21 cellular contexts compared by ENCODE assay signal in the genomic region with DNA sequence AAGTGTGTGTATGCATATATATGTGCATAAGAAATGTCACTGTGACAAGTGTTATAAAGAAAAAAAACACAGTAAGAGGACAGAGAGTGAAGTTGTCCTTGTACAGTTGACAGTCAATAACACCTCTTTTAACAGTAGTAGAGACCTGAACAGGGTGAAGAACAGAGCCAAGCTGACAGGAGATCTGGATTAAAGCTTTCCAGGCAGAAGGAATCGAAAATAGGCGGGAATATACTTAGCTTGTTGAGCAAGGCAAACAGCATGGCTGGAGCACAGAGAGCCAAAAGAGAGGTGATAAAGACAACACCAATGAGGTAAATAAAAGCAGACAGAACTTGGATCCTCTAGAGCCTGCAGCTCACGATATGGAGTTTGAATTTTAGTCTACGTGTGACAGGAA.
DNase-seq lines count a peak whose midpoint lies in the region; ATAC-seq, FAIRE-seq and TF ChIP-seq lines count a peak whose summit lies in the region.
"Had no signal": no experiment of that assay in that cellular context is flagged by ENCODE, and none has a peak within 500 bp of the region (broad histone marks: within the 10 kb centered on the region; RNA-seq: fewer than 3 reads in every experiment).

No MANE protein-coding gene starts in this region.

- no peaks in the 10 kb centered on the region for H3K27me3 Mint-ChIP-seq in CD4-positive, alpha-beta T cell
- H3K27me3 Mint-ChIP-seq in effector memory CD8-positive, alpha-beta T cell: no peaks in the 10 kb centered on the region
- no peaks in the 10 kb centered on the region for H3K27me3 Mint-ChIP-seq in nephron (ENCODE audit: low read depth)
- no peaks in the 10 kb centered on the region for H3K27me3 Mint-ChIP-seq in activated CD8-positive, alpha-beta memory T cell treated with anti-CD3 and anti-CD28 coated beads, Interleukin-2, amount 10 ng/mL, durations not matched to agents 7 days and 5 days
- H3K27me3 Mint-ChIP-seq: activated naive CD4-positive, alpha-beta T cell treated with anti-CD3 and anti-CD28 coated beads, Interleukin-2, amount 10 ng/mL, durations not matched to agents 7 days and 5 days; dendritic cell treated with granulocyte-macrophage colony-stimulating factor and Interleukin-4, amounts not matched to agents 40 ng/mL and 50 ng/mL, for 4 days had no signal

- peaks cover 3% of the 10 kb centered on the region in 2 experiments; a peak in 2 of 3 replicates for H3K36me3 ChIP-seq in HEK293 (ENCODE audit: control insufficient read depth in 2 of 2, insufficient read depth in 1 of 2, low read length in 2 of 2)
- peaks cover 0 to 18% of the 10 kb centered on the region in 2 experiments; a peak in 3 of 5 replicates for H3K36me3 ChIP-seq in HepG2 (replicated peaks in 1 of 2; ENCODE audit: control insufficient read depth in 1 of 2, insufficient read depth in 2 of 2, low read length in 2 of 2)
- H3K36me3 ChIP-seq: sigmoid colon had no signal

- TF ChIP-seq EP300 in HepG2 (IDR thresholded peaks at IDR 0.05; ENCODE audit: low read depth in 2 of 2, low read length in 2 of 2) (no peak), HepG2 (CRISPR knock-in tag; IDR thresholded peaks at IDR 0.05; ENCODE audit: borderline replicate concordance) (no peak)

- intact Hi-C loops in CD4-positive, alpha-beta T cell (cut with DNase I, micrococcal nuclease): loop anchor here in 1 of 2 experiments (10.0 kb wide), 1 partner anchor 64 kb away; no protein-coding TSS in a partner anchor
- intact Hi-C loops in HepG2 (cut with micrococcal nuclease; ENCODE audit: unreplicated experiment): no loop called here

- no peak for TF ChIP-seq RAD21 in HepG2 (CRISPR knock-in tag; IDR thresholded peaks at IDR 0.05)

- no peak for ATAC-seq in CD4-positive, alpha-beta T cell (ENCODE audit: poor library complexity)
- no peak for ATAC-seq in effector memory CD8-positive, alpha-beta T cell (replicated peaks)
- ATAC-seq in activated CD8-positive, alpha-beta memory T cell treated with anti-CD3 and anti-CD28 coated beads, Interleukin-2, amount 10 ng/mL, durations not matched to agents 7 days and 5 days: no peak
- no peak for ATAC-seq in HepG2
- ATAC-seq: foreskin keratinocyte, mucosa of descending colon, Panc1 had no signal

- H3K4me3 Mint-ChIP-seq in CD4-positive, alpha-beta T cell: peak overlapping the region; percentile 1
- H3K4me3 Mint-ChIP-seq in effector memory CD8-positive, alpha-beta T cell: peak overlapping the region; percentile 12 to 62
- no peak overlapping the region for H3K4me3 Mint-ChIP-seq in nephron
- no peak overlapping the region for H3K4me3 Mint-ChIP-seq in activated CD8-positive, alpha-beta memory T cell treated with anti-CD3 and anti-CD28 coated beads, Interleukin-2, amount 10 ng/mL, durations not matched to agents 7 days and 5 days
- H3K4me3 Mint-ChIP-seq: activated naive CD4-positive, alpha-beta T cell treated with anti-CD3 and anti-CD28 coated beads, Interleukin-2, amount 10 ng/mL, durations not matched to agents 7 days and 5 days; dendritic cell treated with granulocyte-macrophage colony-stimulating factor and Interleukin-4, amounts not matched to agents 40 ng/mL and 50 ng/mL, for 4 days; HFFc6 had no signal

- H3K79me2 ChIP-seq in HepG2 (ENCODE audit: insufficient read depth, low read length): peaks cover 99% of the 10 kb centered on the region

- no peaks in the 10 kb centered on the region for H3K27me3 ChIP-seq in CD4-positive, alpha-beta T cell (ENCODE audit: control insufficient read depth, insufficient read depth, low read length)
- H3K27me3 ChIP-seq in HepG2 (ENCODE audit: control insufficient read depth in 1 of 2, insufficient read depth in 2 of 2, low read length in 2 of 2): no peaks in the 10 kb centered on the region
- H3K27me3 ChIP-seq: foreskin keratinocyte, sigmoid colon had no signal

- H3K4me1 Mint-ChIP-seq in CD4-positive, alpha-beta T cell (ENCODE audit: low read depth): peaks cover 97% of the 10 kb centered on the region
- peaks cover 56 to 91% of the 10 kb centered on the region in 2 donors for H3K4me1 Mint-ChIP-seq in effector memory CD8-positive, alpha-beta T cell (ENCODE audit: low read depth in 2 of 2)
- peaks cover 48% of the 10 kb centered on the region for H3K4me1 Mint-ChIP-seq in nephron
- H3K4me1 Mint-ChIP-seq in activated CD8-positive, alpha-beta memory T cell treated with anti-CD3 and anti-CD28 coated beads, Interleukin-2, amount 10 ng/mL, durations not matched to agents 7 days and 5 days: peaks cover 30% of the 10 kb centered on the region

- H3K27ac ChIP-seq in CD4-positive, alpha-beta T cell (ENCODE audit: low read depth, low read length): no peak overlapping the region
- H3K27ac ChIP-seq in HEK293 (ENCODE audit: extremely low read depth, low read depth, low read length) (no peak overlapping the region), HepG2 (ENCODE audit: extremely low read length, insufficient read depth, low read length) (no peak overlapping the region)
- H3K27ac ChIP-seq: epithelial cell of prostate, foreskin keratinocyte, SK-N-MC had no signal

- no TSS peak for BruUV-seq in HepG2 (replicated peaks; lab: Mats Ljungman, UMichigan)

- DNase-seq in CD4-positive, alpha-beta T cell: no peak
- no peak for DNase-seq in effector memory CD8-positive, alpha-beta T cell
- no peak for DNase-seq in activated CD8-positive, alpha-beta memory T cell treated with anti-CD3 and anti-CD28 coated beads, Interleukin-2, amount 10 ng/mL, durations not matched to agents 7 days and 5 days
- DNase-seq in HepG2 (ENCODE audit: low spot score): no peak
- no peak for DNase-seq in central memory CD4-positive, alpha-beta T cell
- DNase-seq in activated naive CD4-positive, alpha-beta T cell (lab: John Stamatoyannopoulos, UW): no peak
- DNase-seq: activated CD4-positive, alpha-beta T cell treated with anti-CD3 and anti-CD28 coated beads for 1 hour; activated naive CD4-positive, alpha-beta T cell treated with anti-CD3 and anti-CD28 coated beads, Interleukin-2, amount 10 ng/mL, durations not matched to agents 7 days and 5 days; COR-L47; foreskin keratinocyte; HFFc6; mucosa of descending colon; NCI-H82; sigmoid colon; T-helper 9 cell had no signal

- no peak for FAIRE-seq in HepG2 (lab: Jason Lieb, UNC)

- TF ChIP-seq POLR2A in HepG2 (IDR thresholded peaks at IDR 0.05; ENCODE audit: insufficient read depth in 1 of 2, low read depth in 2 of 2, low read length in 2 of 2): no peak

- TF ChIP-seq CTCF in CD4-positive, alpha-beta T cell (IDR thresholded peaks at IDR 0.05): no peak
- TF ChIP-seq CTCF in HEK293 (tag by site-specific recombination; IDR thresholded peaks at IDR 0.05) (no peak), nephron (IDR thresholded peaks at IDR 0.05; ENCODE audit: unreplicated experiment in 3 of 3) (no peak), HepG2 (CRISPR knock-in tag; IDR thresholded peaks at IDR 0.05) (no peak)

- H3K4me1 ChIP-seq in HEK293 (ENCODE audit: control insufficient read depth, insufficient read depth, low read length): peaks cover 31% of the 10 kb centered on the region
- no peaks in the 10 kb centered on the region for H3K4me1 ChIP-seq in HepG2 (ENCODE audit: insufficient read depth, low read length)

- peaks cover 68% of the 10 kb centered on the region for H4K20me1 ChIP-seq in HepG2 (ENCODE audit: insufficient read depth, low read length)

- no peak overlapping the region for H2AFZ ChIP-seq in HepG2 (ENCODE audit: low read length)

- WGBS in HepG2 (ENCODE audit: low lambda C conversion rate): 98% methylated on average over 4 of the region's 4 CpGs

- H3K36me3 Mint-ChIP-seq in CD4-positive, alpha-beta T cell (ENCODE audit: low read depth): peaks cover 17% of the 10 kb centered on the region
- H3K36me3 Mint-ChIP-seq in effector memory CD8-positive, alpha-beta T cell (ENCODE audit: insufficient read depth): peaks cover 13% of the 10 kb centered on the region
- H3K36me3 Mint-ChIP-seq in nephron (ENCODE audit: low read depth): peaks cover 14% of the 10 kb centered on the region
- H3K36me3 Mint-ChIP-seq in activated CD8-positive, alpha-beta memory T cell treated with anti-CD3 and anti-CD28 coated beads, Interleukin-2, amount 10 ng/mL, durations not matched to agents 7 days and 5 days: peaks cover 21% of the 10 kb centered on the region

- no peak overlapping the region for H3K4me2 ChIP-seq in HepG2 (ENCODE audit: low read depth, low read length)

- no peak overlapping the region for H3K4me3 ChIP-seq in HEK293 (ENCODE audit: low read depth, low read length)
- no peak overlapping the region for H3K4me3 ChIP-seq in HepG2 (replicated peaks in 1 of 3; ENCODE audit: insufficient read depth in 1 of 3, low read depth in 2 of 3, low read length in 3 of 3)
- H3K4me3 ChIP-seq: mucosa of descending colon, sigmoid colon, SK-N-MC had no signal

- in situ Hi-C loops in HepG2 (cut with HindIII; ENCODE audit: extremely low pct_ligation_motif_present, low pct_unique_long_range_greater_than_20kb): no loop called here

- H3K9me3 Mint-ChIP-seq in CD4-positive, alpha-beta T cell: no peaks in the 10 kb centered on the region
- H3K9me3 Mint-ChIP-seq in effector memory CD8-positive, alpha-beta T cell: no peaks in the 10 kb centered on the region
- no peaks in the 10 kb centered on the region for H3K9me3 Mint-ChIP-seq in nephron
- H3K9me3 Mint-ChIP-seq in activated CD8-positive, alpha-beta memory T cell treated with anti-CD3 and anti-CD28 coated beads, Interleukin-2, amount 10 ng/mL, durations not matched to agents 7 days and 5 days (ENCODE audit: low read depth): no peaks in the 10 kb centered on the region
- H3K9me3 Mint-ChIP-seq: activated naive CD4-positive, alpha-beta T cell treated with anti-CD3 and anti-CD28 coated beads, Interleukin-2, amount 10 ng/mL, durations not matched to agents 7 days and 5 days; HFFc6 had no signal

- CTCF ChIA-PET in CD4-positive, alpha-beta T cell (lab: Charles Lee): interaction anchor here (1.7 kb wide), 1 partner anchor 14 kb away, joined by 4 read pairs; no protein-coding TSS in a partner anchor
- CTCF ChIA-PET in HEK293 (lab: Yijun Ruan, JAX): interaction anchor here (0.6 kb wide), 1 partner anchor 96 kb away, joined by 7 read pairs; no protein-coding TSS in a partner anchor
- CTCF ChIA-PET in activated CD8-positive, alpha-beta memory T cell treated with anti-CD3 and anti-CD28 coated beads, Interleukin-2, amount 10 ng/mL, durations not matched to agents 7 days and 5 days (lab: Charles Lee): no interaction called here
- CTCF ChIA-PET in HepG2 (lab: Yijun Ruan, JAX; ENCODE audit: low intra/inter-chr PET ratio, low total read pairs): no interaction called here

- peak overlapping the region; percentile 31 for H3K27ac Mint-ChIP-seq in CD4-positive, alpha-beta T cell
- H3K27ac Mint-ChIP-seq in effector memory CD8-positive, alpha-beta T cell: peak overlapping the region; percentile 42 to 69
- H3K27ac Mint-ChIP-seq in nephron: peak overlapping the region in 2 of 3 experiments; percentile 6 to 13
- H3K27ac Mint-ChIP-seq in activated CD8-positive, alpha-beta memory T cell treated with anti-CD3 and anti-CD28 coated beads, Interleukin-2, amount 10 ng/mL, durations not matched to agents 7 days and 5 days: no peak overlapping the region
- H3K27ac Mint-ChIP-seq: activated naive CD4-positive, alpha-beta T cell treated with anti-CD3 and anti-CD28 coated beads, Interleukin-2, amount 10 ng/mL, durations not matched to agents 7 days and 5 days; dendritic cell treated with granulocyte-macrophage colony-stimulating factor and Interleukin-4, amounts not matched to agents 40 ng/mL and 50 ng/mL, for 4 days; HFFc6 had no signal

- no peak overlapping the region for H3K9ac ChIP-seq in HepG2 (ENCODE audit: insufficient read depth, low read depth, low read length)

- no peaks in the 10 kb centered on the region for H3K9me3 ChIP-seq in CD4-positive, alpha-beta T cell (ENCODE audit: control insufficient read depth, low read length)
- H3K9me3 ChIP-seq in HEK293 (ENCODE audit: control insufficient read depth, insufficient read depth, low read depth, low read length): no peaks in the 10 kb centered on the region
- no peaks in the 10 kb centered on the region for H3K9me3 ChIP-seq in HepG2 (ENCODE audit: low read length)
- H3K9me3 ChIP-seq: mucosa of descending colon, sigmoid colon had no signal

- POLR2A ChIA-PET in CD4-positive, alpha-beta T cell (lab: Charles Lee): no interaction called here
- POLR2A ChIA-PET in HEK293 (lab: Yijun Ruan, JAX): interaction anchor here (0.9 kb wide), 1 partner anchor 22 kb away, joined by 4 read pairs; no protein-coding TSS in a partner anchor
- POLR2A ChIA-PET in HepG2 (lab: Yijun Ruan, JAX): no interaction called here

Comparison
In these comparisons a context has a peak if more than half of its experiments do, and no peak if none do; other contexts are left out.
1. H3K4me3 Mint-ChIP-seq: peak in CD4-positive, alpha-beta T cell (single experiment) and effector memory CD8-positive, alpha-beta T cell (2 of 2); none in nephron (0 of 3) and activated CD8-positive, alpha-beta memory T cell treated with anti-CD3 and anti-CD28 coated beads, Interleukin-2, amount 10 ng/mL, durations not matched to agents 7 days and 5 days (single experiment).
2. CTCF ChIA-PET loops: an anchor here in CD4-positive, alpha-beta T cell (1.7 kb wide) and HEK293 (0.6 kb wide); none called in activated CD8-positive, alpha-beta memory T cell treated with anti-CD3 and anti-CD28 coated beads, Interleukin-2, amount 10 ng/mL, durations not matched to agents 7 days and 5 days and HepG2.